In genomic region chr7:69953319-69954067, GRCh38 we compare ENCODE assay signal across 12 cellular contexts.
DNase-seq lines count a peak whose midpoint lies in the region; ATAC-seq, FAIRE-seq and TF ChIP-seq lines count a peak whose summit lies in the region.
"Had no signal": no experiment of that assay in that cellular context is flagged by ENCODE, and none has a peak within 500 bp of the region (broad histone marks: within the 10 kb centered on the region; RNA-seq: fewer than 3 reads in every experiment).

No MANE protein-coding gene starts in this region.

- DNase-seq in GM12865 (ENCODE audit: low read depth) (peak; percentile 20), SJCRH30 (peak; percentile 30 to 77), retina (peak; percentile 29), HTR-8/SVneo (ENCODE audit: insufficient read length, low spot score) (no peak), NOMO-1 treated with dmso at 0.1 percent for 144 hours (lab: John Stamatoyannopoulos, UW; ENCODE audit: unreplicated experiment) (no peak)
- DNase-seq in stimulated activated naive CD4-positive, alpha-beta T cell treated with Interleukin-2 at 50 U/mL for 16 hours (lab: John Stamatoyannopoulos, UW): no peak
- DNase-seq: amniotic stem cell had no signal

- no peak for FAIRE-seq in HTR-8/SVneo (lab: Jason Lieb, UNC)

- peak; percentile 50 for ATAC-seq in HG02870 (IDR thresholded peaks at IDR 0.05; ENCODE audit: unreplicated experiment)
- ATAC-seq: gastroesophageal sphincter, HCT116 had no signal

- H3K4me1 ChIP-seq in SJCRH30: peaks cover 22% of the 10 kb centered on the region

- TF ChIP-seq CTCF in GM12865 (IDR thresholded peaks at IDR 0.05; ENCODE audit: insufficient read depth, low read depth, low read length, missing control alignments): no peak

- H3K27me3 ChIP-seq in SJCRH30: no peaks in the 10 kb centered on the region
- H3K27me3 ChIP-seq: gastroesophageal sphincter had no signal

- no peak overlapping the region for H3K4me3 ChIP-seq in GM12865 (ENCODE audit: low read depth, low read length)
- H3K4me3 ChIP-seq in SJCRH30: no peak overlapping the region
- H3K4me3 ChIP-seq: gastroesophageal sphincter, thoracic aorta had no signal

- no peak overlapping the region for H3K27ac ChIP-seq in SJCRH30
- H3K27ac ChIP-seq: gastroesophageal sphincter, thoracic aorta, VCaP had no signal

- H3K36me3 ChIP-seq in SJCRH30: no peaks in the 10 kb centered on the region
- H3K36me3 ChIP-seq: gastroesophageal sphincter, thoracic aorta had no signal

- H3K9me3 ChIP-seq in SJCRH30 (replicated peaks): no peaks in the 10 kb centered on the region
- H3K9me3 ChIP-seq: gastroesophageal sphincter, thoracic aorta had no signal

Comparison
In these comparisons a context has a peak if more than half of its experiments do, and no peak if none do; other contexts are left out.
1. DNase-seq: peak in GM12865 (single experiment), SJCRH30 (2 of 2) and retina (single experiment); none in HTR-8/SVneo (single experiment), NOMO-1 treated with dmso at 0.1 percent for 144 hours (single experiment) and stimulated activated naive CD4-positive, alpha-beta T cell treated with Interleukin-2 at 50 U/mL for 16 hours (single experiment).